Comparison of ENCODE assay signal across 9 cellular contexts in the genomic region with DNA sequence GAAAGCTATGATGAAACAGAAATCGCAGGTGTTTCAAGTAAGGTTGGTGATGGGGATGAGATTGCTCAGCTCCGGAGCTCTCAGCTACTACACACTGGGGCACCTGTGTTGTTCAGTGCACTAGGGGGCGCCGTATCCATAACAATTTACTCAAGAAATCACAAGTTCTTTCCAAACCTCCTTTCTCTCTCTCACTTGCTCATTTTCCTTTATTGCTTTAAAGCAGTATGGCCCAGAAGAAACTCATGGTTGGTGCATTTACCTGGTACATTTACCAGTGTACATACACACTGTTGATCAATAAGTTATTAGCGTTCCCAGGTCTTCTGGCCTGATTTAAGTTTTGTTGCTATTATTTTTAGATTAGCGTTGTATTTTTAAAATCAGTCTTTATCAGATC.
DNase-seq lines count a peak whose midpoint lies in the region; ATAC-seq, FAIRE-seq and TF ChIP-seq lines count a peak whose summit lies in the region.
"Had no signal": no experiment of that assay in that cellular context is flagged by ENCODE, and none has a peak within 500 bp of the region (broad histone marks: within the 10 kb centered on the region; RNA-seq: fewer than 3 reads in every experiment).

No MANE protein-coding gene starts in this region.

- DNase-seq in SIG-M5 treated with dmso at 0.1 percent for 504 hours (lab: John Stamatoyannopoulos, UW; ENCODE audit: unreplicated experiment) = peak; percentile 73
- no peak for DNase-seq in SIG-M5 (lab: John Stamatoyannopoulos, UW)
- DNase-seq in NCI-H524 (lab: John Stamatoyannopoulos, UW) = peak; percentile 61 to 75
- DNase-seq in activated CD4-positive, alpha-beta T cell treated with anti-CD3 and anti-CD28 coated beads for 4 hours = peak; percentile 88 to 93
- peak in 1 of 2 donors; percentile 72 for DNase-seq in left lung
- peak; percentile 67 to 82 (median 78) for DNase-seq in stimulated activated CD4-positive, alpha-beta T cell treated with anti-CD3 and anti-CD28 coated beads, TNF-alpha, amount 100 ng/mL, for 48 hours (ENCODE audit: low read depth in 3 of 3)

- no peak overlapping the region for H3K27ac ChIP-seq in left lung
- H3K27ac ChIP-seq: BLaER1 treated with 17β-estradiol and CSF1 and Interleukin-3, amounts not matched to agents 10 nM and 100 nM had no signal

- H3K4me3 ChIP-seq in left lung = no peak overlapping the region
- H3K4me3 ChIP-seq: BLaER1 treated with 17β-estradiol and CSF1 and Interleukin-3, amounts not matched to agents 10 nM and 100 nM had no signal

- no peaks in the 10 kb centered on the region for H3K27me3 ChIP-seq in left lung
- H3K27me3 ChIP-seq: BLaER1 treated with 17β-estradiol and CSF1 and Interleukin-3, amounts not matched to agents 10 nM and 100 nM had no signal

- peak; percentile 70 to 78 for TF ChIP-seq CTCF in left lung (IDR thresholded peaks at IDR 0.05)

- no peaks in the 10 kb centered on the region for H3K36me3 ChIP-seq in left lung

- intact Hi-C loops in left lung (cut with DNase I) = no loop called here

- ATAC-seq in HG03196 (IDR thresholded peaks at IDR 0.05; ENCODE audit: unreplicated experiment) = peak; percentile 69
- peak; percentile 88 for ATAC-seq in left lung

- peaks cover 0 to 12% of the 10 kb centered on the region in 2 donors for H3K4me1 ChIP-seq in left lung

- peak; percentile 36 for FAIRE-seq in colon (lab: Jason Lieb, UNC)

- H3K9me3 ChIP-seq in left lung = no peaks in the 10 kb centered on the region
